In genomic region chr11:64641596-64642417, GRCh38 we compare ENCODE assay signal across 20 cellular contexts. TPM values are rescaled to one million over a fixed set of nuclear protein-coding genes. Genes with fewer than 3 reads are reported as not detected.
DNase-seq lines count a peak whose midpoint lies in the region; ATAC-seq and TF ChIP-seq lines count a peak whose summit lies in the region.
"Had no signal": no experiment of that assay in that cellular context is flagged by ENCODE, and none has a peak within 500 bp of the region (broad histone marks: within the 10 kb centered on the region; RNA-seq: fewer than 3 reads in every experiment).

No MANE protein-coding gene starts in this region.

- no peaks in the 10 kb centered on the region for H3K36me3 Mint-ChIP-seq in H9 (ENCODE audit: insufficient read depth in 1 of 3, low read depth in 3 of 3)
- no peaks in the 10 kb centered on the region for H3K36me3 Mint-ChIP-seq in osteocyte (ENCODE audit: unreplicated experiment)

- no peak overlapping the region for H3T11ph ChIP-seq in H9 (ENCODE audit: low read length)

- H3K4ac ChIP-seq in H9 (ENCODE audit: low read depth, low read length), result no peak overlapping the region

- H2BK12ac ChIP-seq in H9 (ENCODE audit: insufficient read length, low read depth, low read length), result no peak overlapping the region

- no peak overlapping the region for H2BK5ac ChIP-seq in H9 (ENCODE audit: insufficient read length, low read length)

- H3K9ac ChIP-seq in H9 (ENCODE audit: extremely low read depth, insufficient read length, low read length) (no peak overlapping the region), iPS-15b (ENCODE audit: low read depth, low read length) (no peak overlapping the region)

- H3K4me1 ChIP-seq in H9 (ENCODE audit: insufficient read depth, low read length) (peaks cover 2% of the 10 kb centered on the region; the same call in 1 of the 2 replicates), iPS-15b (ENCODE audit: control insufficient read depth, insufficient read depth, low read length) (peaks cover 15% of the 10 kb centered on the region), stomach (peaks cover 12 to 40% (median 21%) of the 10 kb centered on the region in 4 donors)
- H3K4me1 ChIP-seq: BE2C had no signal

- H4K8ac ChIP-seq in H9 (replicated peaks; ENCODE audit: insufficient read length, low read depth, low read length), result no peak overlapping the region

- H3K79me2 ChIP-seq in H9 (ENCODE audit: insufficient read depth, low read length), result no peaks in the 10 kb centered on the region

- peak overlapping the region; percentile 69 for H3K4me2 ChIP-seq in H9 (ENCODE audit: insufficient read depth, insufficient read length, low read length)

- H2AK5ac ChIP-seq in H9 (ENCODE audit: insufficient read length, low read length), result no peak overlapping the region

- H3K79me1 ChIP-seq in H9 (ENCODE audit: insufficient read depth, low read depth, low read length, poor library complexity, severe bottlenecking), result no peaks in the 10 kb centered on the region

- H3K9me3 Mint-ChIP-seq in H9 (no peaks in the 10 kb centered on the region; a peak in 1 of 5 replicates), osteocyte (ENCODE audit: unreplicated experiment) (no peaks in the 10 kb centered on the region)
- H3K9me3 Mint-ChIP-seq: HFFc6 had no signal

- TF ChIP-seq CTCF in H9 (conservative IDR thresholded peaks at IDR 0.05), result no peak
- no peak for TF ChIP-seq CTCF in VCaP (conservative IDR thresholded peaks at IDR 0.05)
- TF ChIP-seq CTCF in stomach (IDR thresholded peaks at IDR 0.05), result no peak
- TF ChIP-seq CTCF in osteocyte (IDR thresholded peaks at IDR 0.05), result no peak

- H4K20me1 ChIP-seq in H9 (ENCODE audit: control insufficient read depth, insufficient read depth, insufficient read length), result no peaks in the 10 kb centered on the region

- H3K4me3 ChIP-seq in iPS-15b (ENCODE audit: low read depth, low read length) (peak overlapping the region; percentile 45), stomach (peak overlapping the region; percentile 29 to 43 (median 40))

- H4K5ac ChIP-seq in H9 (ENCODE audit: insufficient read length, low read depth, low read length), result no peak overlapping the region

- H2BK15ac ChIP-seq in H9 (ENCODE audit: low read depth, low read length), result no peak overlapping the region

- no peak overlapping the region for H2AFZ ChIP-seq in H9 (ENCODE audit: low read length)

- no peak overlapping the region for H4K91ac ChIP-seq in H9 (ENCODE audit: insufficient read length, low read depth, low read length)

- H2BK120ac ChIP-seq in H9 (ENCODE audit: low read depth, low read length, poor library complexity, severe bottlenecking), result no peak overlapping the region

- H3K27ac Mint-ChIP-seq in H9, result no peak overlapping the region
- H3K27ac Mint-ChIP-seq in osteocyte (ENCODE audit: unreplicated experiment), result no peak overlapping the region
- H3K27ac Mint-ChIP-seq: HFFc6 had no signal

- peaks cover 24% of the 10 kb centered on the region for H3K23me2 ChIP-seq in H9 (ENCODE audit: insufficient read length, low read depth, low read length, poor library complexity, severe bottlenecking)

- no peak for ATAC-seq in HG03565 (IDR thresholded peaks at IDR 0.05; ENCODE audit: unreplicated experiment)

- H3K27me3 Mint-ChIP-seq in H9 (ENCODE audit: low read depth) (peaks cover 49% of the 10 kb centered on the region), osteocyte (ENCODE audit: unreplicated experiment) (peaks cover 29% of the 10 kb centered on the region)

- no peak for TF ChIP-seq EP300 in stomach (IDR thresholded peaks at IDR 0.05)

- H3K27ac ChIP-seq in H9 (ENCODE audit: insufficient read length, low read depth, low read length) (no peak overlapping the region), VCaP (peak overlapping the region; percentile 44; the same call in 1 of the 2 replicates), stomach (no peak overlapping the region)
- H3K27ac ChIP-seq: Peyer's patch, skin epidermis had no signal

- TF ChIP-seq POLR2A in stomach (IDR thresholded peaks at IDR 0.05), result no peak

- no CpG with 5 or more reads among the region's 11 CpGs for WGBS in H9 (ENCODE audit: extremely low coverage, insufficient read length, low lambda C conversion rate)
- WGBS in stomach, 5 donors, result 41 to 47% (median 43%) methylated on average over 11 of the region's 11 CpGs

- H3K4me1 Mint-ChIP-seq in H9 (peaks cover 20 to 33% of the 10 kb centered on the region in 2 experiments), osteocyte (ENCODE audit: unreplicated experiment) (peaks cover 10% of the 10 kb centered on the region)

- intact Hi-C loops in stomach (cut with DNase I; ENCODE audit: low total_unique reads), result no loop called here

- H3K27me3 ChIP-seq in H9 (ENCODE audit: insufficient read depth, low read length) (peaks cover 39% of the 10 kb centered on the region), iPS-15b (ENCODE audit: control insufficient read depth, insufficient read depth, low read length) (peaks cover 82% of the 10 kb centered on the region), stomach (peaks cover 18 to 100% (median 79%) of the 10 kb centered on the region in 3 donors)

- no peak for DNase-seq in H9
- DNase-seq in stomach, result no peak
- no peak for DNase-seq in 8988T
- DNase-seq in osteocyte (ENCODE audit: extremely low spot score, unreplicated experiment), result no peak
- DNase-seq: activated CD4-positive, CD25-positive, alpha-beta regulatory T cell treated with anti-CD3 and anti-CD28 coated beads, Interleukin-2, amount 50 U/mL, for 72 hours; activated CD8-positive, alpha-beta memory T cell treated with anti-CD3 and anti-CD28 coated beads, Interleukin-2, amount 50 U/mL, for 4 hours; activated gamma-delta T cell treated with Interleukin-2 at 50 U/mL for 16 hours; amygdala; BE2C; HFFc6; Peyer's patch; posterior cingulate gyrus; stimulated activated CD4-positive, alpha-beta T cell treated with anti-CD3 and anti-CD28 coated beads, Interleukin-4, amount 100 ng/mL, for 4 hours; T1000 had no signal

- no peak overlapping the region for H3K4me3 Mint-ChIP-seq in H9
- H3K4me3 Mint-ChIP-seq in osteocyte (ENCODE audit: unreplicated experiment), result no peak overlapping the region
- H3K4me3 Mint-ChIP-seq: HFFc6 had no signal

- H2BK20ac ChIP-seq in H9 (ENCODE audit: low read depth, low read length, poor library complexity, severe bottlenecking), result no peak overlapping the region

- H3K18ac ChIP-seq in H9 (ENCODE audit: insufficient read length, low read depth, low read length), result no peak overlapping the region

- H3K36me3 ChIP-seq in iPS-15b (ENCODE audit: control insufficient read depth, insufficient read depth, low read length) (no peaks in the 10 kb centered on the region), stomach (no peaks in the 10 kb centered on the region)
- H3K36me3 ChIP-seq: BE2C, Peyer's patch had no signal

- no peak overlapping the region for H3K14ac ChIP-seq in H9 (ENCODE audit: insufficient read depth, low read length)

- H3K56ac ChIP-seq in H9 (ENCODE audit: insufficient read length, low read depth, low read length), result no peak overlapping the region

- no peak overlapping the region for H3K23ac ChIP-seq in H9 (ENCODE audit: insufficient read length, low read depth, low read length)

- H3K9me3 ChIP-seq in H9 (ENCODE audit: control insufficient read depth, low read depth, low read length) (no peaks in the 10 kb centered on the region), iPS-15b (ENCODE audit: control insufficient read depth, insufficient read depth, low read length) (no peaks in the 10 kb centered on the region), stomach (no peaks in the 10 kb centered on the region)
- H3K9me3 ChIP-seq: BE2C, Peyer's patch had no signal

RNA-seq across cellular contexts. Expression of gene SLC22A12, which starts 50.8 kb away (rescaled TPM):
- total RNA-seq in H9 (2021) (not detected in 2 replicates), stomach (not detected), osteocyte (not detected in 2 replicates)
- polyA plus RNA-seq in stomach, result not detected
- total RNA-seq: fibroblast of villous mesenchyme, HFFc6, Peyer's patch, subcutaneous adipose tissue had no signal
